ENCODE assay signal across 8 cellular contexts in genomic region chr7:140230862-140231778, GRCh38. TPM values are rescaled to one million over a fixed set of nuclear protein-coding genes. Genes with fewer than 3 reads are reported as not detected.
DNase-seq lines count a peak whose midpoint lies in the region; ATAC-seq and TF ChIP-seq lines count a peak whose summit lies in the region.

No MANE protein-coding gene starts in this region.

- H3K4me2 ChIP-seq in hepatocyte = peak overlapping the region; percentile 99

- H3K36me3 ChIP-seq in hepatocyte (replicated peaks; ENCODE audit: insufficient read depth, low read depth) (no peaks in the 10 kb centered on the region), sigmoid colon (no peaks in the 10 kb centered on the region)

- H3K9me2 ChIP-seq in hepatocyte (replicated peaks; ENCODE audit: insufficient read depth) = no peaks in the 10 kb centered on the region

- H3K79me2 ChIP-seq in hepatocyte = no peaks in the 10 kb centered on the region

- H3K27ac ChIP-seq in hepatocyte (no peak overlapping the region), sigmoid colon (peak overlapping the region in 3 of 4 donors; percentile 41 to 56 (median 45))

- no peak for ATAC-seq in GM18520 (IDR thresholded peaks at IDR 0.05; ENCODE audit: unreplicated experiment)

- TF ChIP-seq EP300 in sigmoid colon (IDR thresholded peaks at IDR 0.05) = no peak

- no peaks in the 10 kb centered on the region for H4K20me1 ChIP-seq in hepatocyte (ENCODE audit: insufficient read depth, poor library complexity, severe bottlenecking)

- TF ChIP-seq POLR2A in sigmoid colon (IDR thresholded peaks at IDR 0.05) = peak in 1 of 2 donors; percentile 13

- peak overlapping the region; percentile 64 for H3K4me3 ChIP-seq in hepatocyte
- H3K4me3 ChIP-seq in sigmoid colon = peak overlapping the region; percentile 31 to 60 (median 50)

- intact Hi-C loops in sigmoid colon (cut with DNase I) = loop anchor here (2.0 kb wide), 2 partner anchors 56 to 84 kb away; no protein-coding TSS in a partner anchor

- DNase-seq in CD1c-positive myeloid dendritic cell (ENCODE audit: extremely low spot score) (peak; percentile 73), HuH-7.5 (ENCODE audit: low spot score) (peak; percentile 87), SW480 (ENCODE audit: low spot score) (peak; percentile 98), amniotic stem cell (lab: John Stamatoyannopoulos, UW) (peak; percentile 16), hepatocyte (ENCODE audit: low spot score) (peak; percentile 42), sigmoid colon (peak; percentile 76), HPDE6-E6E7 (ENCODE audit: extremely low spot score) (no peak)

- H3K4me1 ChIP-seq in hepatocyte (ENCODE audit: insufficient read depth) = peaks cover 8% of the 10 kb centered on the region
- H3K4me1 ChIP-seq in sigmoid colon = peaks cover 0 to 24% (median 19%) of the 10 kb centered on the region in 4 donors

- WGBS in hepatocyte (ENCODE audit: low lambda C conversion rate, missing lambda C conversion rate) = 3% methylated on average over 53 of the region's 60 CpGs
- WGBS in sigmoid colon, 2 donors = 0 to 3% methylated on average over 60 of the region's 60 CpGs

- peak overlapping the region; percentile 71 for H2AFZ ChIP-seq in hepatocyte

- H3K27me3 ChIP-seq in hepatocyte (peaks cover 15% of the 10 kb centered on the region), sigmoid colon (peaks cover 0 to 23% (median 0%) of the 10 kb centered on the region in 3 donors)

- peak; percentile 4 for TF ChIP-seq CTCF in hepatocyte (IDR thresholded peaks at IDR 0.05; ENCODE audit: poor library complexity)
- TF ChIP-seq CTCF in sigmoid colon (IDR thresholded peaks at IDR 0.05) = no peak

- H3K9me3 ChIP-seq in hepatocyte (ENCODE audit: low read depth) (no peaks in the 10 kb centered on the region), sigmoid colon (no peaks in the 10 kb centered on the region)

RNA-seq across cellular contexts. Expression of gene KDM7A, which starts 54.3 kb away (rescaled TPM):
- total RNA-seq in hepatocyte = 5.5 and 7.0 TPM in 2 replicates
- polyA plus RNA-seq in hepatocyte = 0.75 and 1.4 TPM in 2 replicates
- total RNA-seq in sigmoid colon = 10 to 100 TPM; 17.0 to 31.6 (median 26.4) TPM
- 10 to 100 TPM in 1 of 3 donors, 1 to 10 TPM in 2; 8.4 to 10.4 (median 9.6) TPM for polyA plus RNA-seq in sigmoid colon
